Comparison of ENCODE assay signal across 8 cellular contexts in genomic region chr2:109613922-109614714, GRCh38. TPM values are rescaled to one million over a fixed set of nuclear protein-coding genes. Genes with fewer than 3 reads are reported as not detected.
A peak's percentile ranks its signal among the peaks of the same experiment; 100 is the strongest.
DNase-seq lines count a peak whose midpoint lies in the region; ATAC-seq and TF ChIP-seq lines count a peak whose summit lies in the region.

TSS of gene SEPTIN10 (minus strand) at chr2:109613966. CDS start at chr2:109613827, 139 bp downstream.
TSS of gene SOWAHC (plus strand) at chr2:109614364. CDS start at chr2:109614490, 126 bp downstream.

- H3K27me3 ChIP-seq in ACC112 (ENCODE audit: insufficient read depth, low read length) (no peaks in the 10 kb centered on the region), mononuclear cell (ENCODE audit: insufficient read depth, low read length) (peaks cover 85% of the 10 kb centered on the region)

- peak within 1 kb of the TSS; percentile 55 for H2AFZ ChIP-seq in ACC112 (ENCODE audit: low read length, unreplicated experiment)

- no peaks in the 10 kb centered on the region for H3K36me3 ChIP-seq in ACC112 (ENCODE audit: insufficient read depth, low read length)

- DNase-seq in NCI-H82 treated with DMSO at 0.1 percent for 48 hours (lab: John Stamatoyannopoulos, UW; ENCODE audit: unreplicated experiment) = peak; percentile 93
- peak; percentile 75 for DNase-seq in activated T-cell treated with anti-CD3 and anti-CD28 coated beads for 48 hours (ENCODE audit: low read depth)
- DNase-seq in epithelial cell of proximal tubule (ENCODE audit: low read depth) = peak; percentile 80
- DNase-seq in stimulated activated CD8-positive, alpha-beta memory T cell treated with anti-CD3 and anti-CD28 coated beads, Interleukin-15, amount 100 ng/mL, for 48 hours (ENCODE audit: low read depth in 2 of 2) = peak; percentile 56 to 66

- H3K79me2 ChIP-seq in ACC112 (ENCODE audit: control insufficient read depth, insufficient read depth, low read length, unreplicated experiment) = peaks cover 62% of the 10 kb centered on the region

- H3K4me3 ChIP-seq in ACC112 (ENCODE audit: low read depth, low read length) = peak within 1 kb of the TSS; percentile 96
- H3K4me3 ChIP-seq in epithelial cell of proximal tubule (ENCODE audit: low read depth, low read length) = peak within 1 kb of the TSS; percentile 83
- peak within 1 kb of the TSS; percentile 38 for H3K4me3 ChIP-seq in mononuclear cell (ENCODE audit: low read length)

- no peaks in the 10 kb centered on the region for H3K9me3 ChIP-seq in mononuclear cell (ENCODE audit: low read depth, low read length)

- H3K4me1 ChIP-seq in ACC112 (ENCODE audit: control insufficient read depth, insufficient read depth, low read length, unreplicated experiment) (peaks cover 31% of the 10 kb centered on the region), mononuclear cell (ENCODE audit: insufficient read depth, low read length) (peaks cover 28% of the 10 kb centered on the region)

- peak within 1 kb of the TSS; percentile 91 for H3K27ac ChIP-seq in ACC112 (ENCODE audit: low read depth, low read length)

- TF ChIP-seq CTCF in epithelial cell of proximal tubule (conservative IDR thresholded peaks at IDR 0.05; ENCODE audit: low read depth, low read length) = no peak

- ATAC-seq in GM18909 (IDR thresholded peaks at IDR 0.05; ENCODE audit: poor library complexity, unreplicated experiment) (peak; percentile 83), HG03378 (IDR thresholded peaks at IDR 0.05; ENCODE audit: unreplicated experiment) (peak; percentile 85)

RNA-seq across cellular contexts. Expression of gene SEPTIN10, which starts in this region (rescaled TPM):
- 64.0 and 80.6 TPM in 2 replicates for total RNA-seq in epithelial cell of proximal tubule
- 3.7 TPM for total RNA-seq in mononuclear cell

RNA-seq across cellular contexts. Expression of gene SOWAHC, which starts in this region (rescaled TPM):
- total RNA-seq in epithelial cell of proximal tubule = 9.2 and 22.5 TPM in 2 replicates
- total RNA-seq in mononuclear cell = 2.3 TPM

Comparison
In these comparisons a context has a peak if more than half of its experiments do, and no peak if none do; other contexts are left out.
1. Peak in every context shown above with its lines: DNase-seq, ATAC-seq, H3K4me3 ChIP-seq and H3K27ac ChIP-seq.
2. RNA of gene SEPTIN10 (total RNA-seq): 64.0 to 80.6 TPM in epithelial cell of proximal tubule; 3.7 TPM in mononuclear cell (single experiment); every median in the first group is over 10 times any median in the second.
3. H3K4me3 ChIP-seq: peak in every context shown above with its lines; median percentile 96 in ACC112; 83 in epithelial cell of proximal tubule; 38 in mononuclear cell.